In genomic region chr18:55868909-55869308, GRCh38 we compare ENCODE assay signal across 25 cellular contexts.
DNase-seq lines count a peak whose midpoint lies in the region; ATAC-seq and TF ChIP-seq lines count a peak whose summit lies in the region.
"Had no signal": no experiment of that assay in that cellular context is flagged by ENCODE, and none has a peak within 500 bp of the region (broad histone marks: within the 10 kb centered on the region; RNA-seq: fewer than 3 reads in every experiment).

No MANE protein-coding gene starts in this region.

- DNase-seq in heart left ventricle, result no peak
- DNase-seq in cardiac septum (ENCODE audit: low spot score), result no peak
- peak; percentile 54 for DNase-seq in RPMI7951 (ENCODE audit: low read depth)
- peak; percentile 42 to 43 for DNase-seq in fibroblast of lung (ENCODE audit: low read depth in 2 of 2)
- DNase-seq in endodermal cell, result no peak
- no peak for DNase-seq in COR-L47 (lab: John Stamatoyannopoulos, UW)
- no peak for DNase-seq in ecto neural progenitor cell (ENCODE audit: low spot score)
- DNase-seq in NCI-H748 treated with DMSO at 0.1 percent for 48 hours (lab: John Stamatoyannopoulos, UW), result no peak
- DNase-seq: activated CD4-positive, alpha-beta T cell treated with anti-CD3 and anti-CD28 coated beads, Interleukin-2, amount 10 ng/mL, durations not matched to agents 7 days and 5 days; activated CD8-positive, alpha-beta memory T cell treated with anti-CD3 and anti-CD28 coated beads, Interleukin-2, amount 10 ng/mL, durations not matched to agents 7 days and 5 days; aorta; cerebellar nuclear complex; DMS79; effector CD4-positive, alpha-beta T cell; erythroblast; H9; Karpas-422; NCI-H187; NCI-H526; right lobe of liver; transverse colon; WERI-Rb-1 had no signal

- H3K4me1 Mint-ChIP-seq in endodermal cell, result peaks cover 5% of the 10 kb centered on the region
- H3K4me1 Mint-ChIP-seq: activated CD4-positive, alpha-beta T cell treated with anti-CD3 and anti-CD28 coated beads, Interleukin-2, amount 10 ng/mL, durations not matched to agents 7 days and 5 days; activated CD8-positive, alpha-beta memory T cell treated with anti-CD3 and anti-CD28 coated beads, Interleukin-2, amount 10 ng/mL, durations not matched to agents 7 days and 5 days; memory B cell had no signal

- TF ChIP-seq POLR2A in heart left ventricle (IDR thresholded peaks at IDR 0.05), result no peak

- H3K4me3 ChIP-seq in heart left ventricle (no peak overlapping the region), fibroblast of lung (replicated peaks in 1 of 4; ENCODE audit: control extremely low read depth in 1 of 4, insufficient read depth in 1 of 4, low read depth in 3 of 4, low read length in 4 of 4) (no peak overlapping the region), endodermal cell (ENCODE audit: low read length) (no peak overlapping the region)
- H3K4me3 ChIP-seq: GM12878, right lobe of liver, transverse colon had no signal

- H3K9ac ChIP-seq in fibroblast of lung (ENCODE audit: insufficient read depth, low read length) (no peak overlapping the region), endodermal cell (ENCODE audit: extremely low read depth, low read length, poor library complexity, severe bottlenecking) (no peak overlapping the region)

- no peaks in the 10 kb centered on the region for H3K36me3 Mint-ChIP-seq in endodermal cell (ENCODE audit: low read depth)
- H3K36me3 Mint-ChIP-seq: activated CD8-positive, alpha-beta memory T cell treated with anti-CD3 and anti-CD28 coated beads, Interleukin-2, amount 10 ng/mL, durations not matched to agents 7 days and 5 days; activated naive CD4-positive, alpha-beta T cell treated with anti-CD3 and anti-CD28 coated beads, Interleukin-2, amount 50 U/mL, for 72 hours; memory B cell had no signal

- no peaks in the 10 kb centered on the region for H3K9me3 Mint-ChIP-seq in endodermal cell
- H3K9me3 Mint-ChIP-seq: activated CD4-positive, alpha-beta T cell treated with anti-CD3 and anti-CD28 coated beads, Interleukin-2, amount 10 ng/mL, durations not matched to agents 7 days and 5 days; activated naive CD4-positive, alpha-beta T cell treated with anti-CD3 and anti-CD28 coated beads, Interleukin-2, amount 50 U/mL, for 72 hours; H9; memory B cell had no signal

- no peak for ATAC-seq in heart left ventricle
- ATAC-seq: activated CD8-positive, alpha-beta memory T cell treated with anti-CD3 and anti-CD28 coated beads, Interleukin-2, amount 10 ng/mL, durations not matched to agents 7 days and 5 days; activated naive CD4-positive, alpha-beta T cell treated with anti-CD3 and anti-CD28 coated beads, Interleukin-2, amount 50 U/mL, for 72 hours; GM12878; right lobe of liver had no signal

- no peaks in the 10 kb centered on the region for H3K9me3 ChIP-seq in heart left ventricle
- H3K9me3 ChIP-seq in fibroblast of lung (ENCODE audit: control insufficient read depth, insufficient read depth, low read depth, low read length), result no peaks in the 10 kb centered on the region
- no peaks in the 10 kb centered on the region for H3K9me3 ChIP-seq in endodermal cell (ENCODE audit: control insufficient read depth, low read length)
- H3K9me3 ChIP-seq: right lobe of liver, transverse colon had no signal

- H3K27ac Mint-ChIP-seq in endodermal cell, result no peak overlapping the region
- H3K27ac Mint-ChIP-seq: activated CD4-positive, alpha-beta T cell treated with anti-CD3 and anti-CD28 coated beads, Interleukin-2, amount 10 ng/mL, durations not matched to agents 7 days and 5 days; activated CD8-positive, alpha-beta memory T cell treated with anti-CD3 and anti-CD28 coated beads, Interleukin-2, amount 10 ng/mL, durations not matched to agents 7 days and 5 days; activated naive CD4-positive, alpha-beta T cell treated with anti-CD3 and anti-CD28 coated beads, Interleukin-2, amount 50 U/mL, for 72 hours; H9; memory B cell had no signal

- intact Hi-C loops in heart left ventricle (cut with DNase I), result loop anchor here in 9 of 10 donors (10.0 kb wide), 7 partner anchors 116 to 706 kb away; no protein-coding TSS in a partner anchor
- intact Hi-C loops in cardiac septum (cut with DNase I), result loop anchor here (5.0 to 10.0 kb wide), 4 partner anchors 282 to 634 kb away; partner anchors contain the start of gene TCF4

- no peaks in the 10 kb centered on the region for H3K79me2 ChIP-seq in fibroblast of lung (ENCODE audit: control insufficient read depth, insufficient read depth, low read length)

- H3K36me3 ChIP-seq in heart left ventricle (no peaks in the 10 kb centered on the region), fibroblast of lung (ENCODE audit: control insufficient read depth, insufficient read depth, low read length) (no peaks in the 10 kb centered on the region), endodermal cell (ENCODE audit: control insufficient read depth, insufficient read depth, low read length) (no peaks in the 10 kb centered on the region)
- H3K36me3 ChIP-seq: right lobe of liver, transverse colon, WERI-Rb-1 had no signal

- H3K27me3 ChIP-seq in heart left ventricle, result no peaks in the 10 kb centered on the region
- no peaks in the 10 kb centered on the region for H3K27me3 ChIP-seq in fibroblast of lung (ENCODE audit: control insufficient read depth, insufficient read depth, low read length)
- no peaks in the 10 kb centered on the region for H3K27me3 ChIP-seq in endodermal cell (ENCODE audit: control insufficient read depth, insufficient read depth, low read length, poor library complexity, severe bottlenecking)
- H3K27me3 ChIP-seq: right lobe of liver, transverse colon had no signal

- no peak overlapping the region for H3K4me2 ChIP-seq in fibroblast of lung (ENCODE audit: extremely low read depth, insufficient read depth, low read length)

- TF ChIP-seq CTCF in heart left ventricle (IDR thresholded peaks at IDR 0.05) (no peak), fibroblast of lung (conservative IDR thresholded peaks at IDR 0.05 in 1 of 2, IDR thresholded peaks at IDR 0.05 in 1 of 2; ENCODE audit: low read depth in 1 of 2, low read length in 2 of 2) (no peak), endodermal cell (conservative IDR thresholded peaks at IDR 0.05) (no peak)

- H4K20me1 ChIP-seq in fibroblast of lung (ENCODE audit: control insufficient read depth, extremely low read depth, insufficient read depth, low read length), result no peaks in the 10 kb centered on the region

- 85 to 96% (median 94%) methylated on average over 1 of the region's 1 CpG for WGBS in heart left ventricle, 4 donors
- WGBS in endodermal cell (ENCODE audit: insufficient coverage in 1 of 2, insufficient read length in 1 of 2), 2 experiments, result 89% methylated on average over 1 of the region's 1 CpG; no CpG with 5 or more reads in 1 of the 2 experiments

- no peaks in the 10 kb centered on the region for H3K27me3 Mint-ChIP-seq in endodermal cell (ENCODE audit: insufficient read depth)
- H3K27me3 Mint-ChIP-seq: activated CD4-positive, alpha-beta T cell treated with anti-CD3 and anti-CD28 coated beads, Interleukin-2, amount 10 ng/mL, durations not matched to agents 7 days and 5 days; activated CD8-positive, alpha-beta memory T cell treated with anti-CD3 and anti-CD28 coated beads, Interleukin-2, amount 10 ng/mL, durations not matched to agents 7 days and 5 days; memory B cell had no signal

- peaks cover 0 to 45% (median 9%) of the 10 kb centered on the region in 12 donors for H3K4me1 ChIP-seq in heart left ventricle
- H3K4me1 ChIP-seq in fibroblast of lung (ENCODE audit: control insufficient read depth, extremely low read depth, insufficient read depth, low read length), result peaks cover 7% of the 10 kb centered on the region
- no peaks in the 10 kb centered on the region for H3K4me1 ChIP-seq in endodermal cell (ENCODE audit: control insufficient read depth, insufficient read depth, low read length)
- H3K4me1 ChIP-seq: right lobe of liver, transverse colon had no signal

- H3K27ac ChIP-seq in heart left ventricle (peak overlapping the region in 8 of 12 donors; percentile 20 to 77 (median 55)), fibroblast of lung (ENCODE audit: insufficient read depth, low read length) (no peak overlapping the region), endodermal cell (ENCODE audit: low read depth, low read length) (no peak overlapping the region)
- H3K27ac ChIP-seq: right lobe of liver, transverse colon, WERI-Rb-1 had no signal

- H3K4me3 Mint-ChIP-seq in endodermal cell, result no peak overlapping the region
- H3K4me3 Mint-ChIP-seq: activated CD4-positive, alpha-beta T cell treated with anti-CD3 and anti-CD28 coated beads, Interleukin-2, amount 10 ng/mL, durations not matched to agents 7 days and 5 days; activated CD8-positive, alpha-beta memory T cell treated with anti-CD3 and anti-CD28 coated beads, Interleukin-2, amount 10 ng/mL, durations not matched to agents 7 days and 5 days; H9; memory B cell had no signal

- no peak overlapping the region for H2AFZ ChIP-seq in fibroblast of lung (ENCODE audit: low read length)

Comparison
In these comparisons a context has a peak if more than half of its experiments do, and no peak if none do; other contexts are left out.
1. DNase-seq: peak in RPMI7951 (single experiment) and fibroblast of lung (2 of 2); none in heart left ventricle (0 of 5), cardiac septum (single experiment), endodermal cell (single experiment), COR-L47 (single experiment), ecto neural progenitor cell (single experiment) and NCI-H748 treated with DMSO at 0.1 percent for 48 hours (single experiment).
2. H3K27ac ChIP-seq: peak in heart left ventricle (8 of 12); none in fibroblast of lung (single experiment) and endodermal cell (single experiment).